Comparison of ENCODE assay signal across 26 cellular contexts in genomic region chr11:23974046-23974445, GRCh38.
"Had no signal": no experiment of that assay in that cellular context is flagged by ENCODE, and none has a peak within 500 bp of the region (broad histone marks: within the 10 kb centered on the region; RNA-seq: fewer than 3 reads in every experiment).

No MANE protein-coding gene starts in this region.

- H3K36me3 ChIP-seq: esophagus muscularis mucosa, heart left ventricle, right lobe of liver, uterus had no signal

- H3K36me3 Mint-ChIP-seq: activated CD4-positive, alpha-beta memory T cell treated with anti-CD3 and anti-CD28 coated beads for 36 hours; activated naive CD4-positive, alpha-beta T cell treated with anti-CD3 and anti-CD28 coated beads, Interleukin-2, amount 10 ng/mL, durations not matched to agents 7 days and 5 days; memory B cell; naive B cell; stimulated activated memory B cell treated with anti-CD40 and anti-IgM and Interleukin-4, amounts not matched to agents 10 μg/mL and 1 μg/mL and 100 μg/mL, for 72 hours had no signal

- H3K9me3 ChIP-seq: body of pancreas, esophagus muscularis mucosa, heart left ventricle, mucosa of descending colon, right lobe of liver, testis, uterus had no signal

- H3K27ac Mint-ChIP-seq: activated CD4-positive, alpha-beta memory T cell treated with anti-CD3 and anti-CD28 coated beads for 36 hours; activated naive CD4-positive, alpha-beta T cell treated with anti-CD3 and anti-CD28 coated beads, Interleukin-2, amount 10 ng/mL, durations not matched to agents 7 days and 5 days; activated T-cell treated with anti-CD3 and anti-CD28 coated beads, Interleukin-2, amount 50 U/mL, for 72 hours; memory B cell; naive B cell; stimulated activated memory B cell treated with anti-CD40 and anti-IgM and Interleukin-4, amounts not matched to agents 10 μg/mL and 1 μg/mL and 100 μg/mL, for 72 hours had no signal

- H3K4me1 Mint-ChIP-seq: activated naive CD4-positive, alpha-beta T cell treated with anti-CD3 and anti-CD28 coated beads, Interleukin-2, amount 10 ng/mL, durations not matched to agents 7 days and 5 days; memory B cell; naive B cell; stimulated activated memory B cell treated with anti-CD40 and anti-IgM and Interleukin-4, amounts not matched to agents 10 μg/mL and 1 μg/mL and 100 μg/mL, for 72 hours had no signal

- H3K4me3 Mint-ChIP-seq: activated CD4-positive, alpha-beta memory T cell treated with anti-CD3 and anti-CD28 coated beads for 36 hours; activated naive CD4-positive, alpha-beta T cell treated with anti-CD3 and anti-CD28 coated beads, Interleukin-2, amount 10 ng/mL, durations not matched to agents 7 days and 5 days; activated T-cell treated with anti-CD3 and anti-CD28 coated beads, Interleukin-2, amount 50 U/mL, for 72 hours; memory B cell; naive B cell; stimulated activated memory B cell treated with anti-CD40 and anti-IgM and Interleukin-4, amounts not matched to agents 10 μg/mL and 1 μg/mL and 100 μg/mL, for 72 hours had no signal

- H3K27ac ChIP-seq: body of pancreas, esophagus muscularis mucosa, heart left ventricle, right lobe of liver, testis, uterus had no signal

- H3K27me3 Mint-ChIP-seq: activated CD4-positive, alpha-beta memory T cell treated with anti-CD3 and anti-CD28 coated beads for 36 hours; activated naive CD4-positive, alpha-beta T cell treated with anti-CD3 and anti-CD28 coated beads, Interleukin-2, amount 10 ng/mL, durations not matched to agents 7 days and 5 days; memory B cell; naive B cell; stimulated activated memory B cell treated with anti-CD40 and anti-IgM and Interleukin-4, amounts not matched to agents 10 μg/mL and 1 μg/mL and 100 μg/mL, for 72 hours had no signal

- H3K27me3 ChIP-seq: body of pancreas, esophagus muscularis mucosa, heart left ventricle, right lobe of liver, testis, uterus had no signal

- DNase-seq: activated CD4-positive, alpha-beta memory T cell treated with anti-CD3 and anti-CD28 coated beads for 36 hours; activated CD4-positive, alpha-beta T cell treated with anti-CD3 and anti-CD28 coated beads for 48 hours; activated effector memory CD4-positive, alpha-beta T cell treated with Interleukin-2 at 50 U/mL for 16 hours; activated naive CD4-positive, alpha-beta T cell treated with anti-CD3 and anti-CD28 coated beads, Interleukin-2, amount 10 ng/mL, durations not matched to agents 7 days and 5 days; activated T-cell treated with anti-CD3 and anti-CD28 coated beads, Interleukin-2, amount 50 U/mL, for 72 hours; amygdala; body of pancreas; caudate nucleus; effector memory CD4-positive, alpha-beta T cell; heart left ventricle; islet precursor cell; left cardiac atrium; mucosa of descending colon; naive B cell; posterior cingulate gyrus; right lobe of liver; small intestine; stimulated activated CD4-positive, alpha-beta T cell treated with anti-CD3 and anti-CD28 coated beads, Interleukin-15, amount 100 ng/mL, for 24 hours; T-helper 2 cell; testis; trophoblast cell; uterus had no signal

- ATAC-seq: activated T-cell treated with anti-CD3 and anti-CD28 coated beads, Interleukin-2, amount 50 U/mL, for 72 hours; body of pancreas; heart left ventricle; left cardiac atrium; mucosa of descending colon; right lobe of liver; stimulated activated memory B cell treated with anti-CD40 and anti-IgM and Interleukin-4, amounts not matched to agents 10 μg/mL and 1 μg/mL and 100 μg/mL, for 72 hours had no signal

- H3K4me3 ChIP-seq: body of pancreas, esophagus muscularis mucosa, heart left ventricle, mucosa of descending colon, right lobe of liver, testis, uterus had no signal

- FAIRE-seq: endothelial cell of umbilical vein, small intestine had no signal

- H3K4me1 ChIP-seq: body of pancreas, esophagus muscularis mucosa, heart left ventricle, right lobe of liver, testis, uterus had no signal
